ENCODE assay signal across 17 cellular contexts in genomic region chr4:185361872-185362271, GRCh38.
"Had no signal": no experiment of that assay in that cellular context is flagged by ENCODE, and none has a peak within 500 bp of the region (broad histone marks: within the 10 kb centered on the region; RNA-seq: fewer than 3 reads in every experiment).

No MANE protein-coding gene starts in this region.

- H3K4me1 ChIP-seq: colonic mucosa, esophagus squamous epithelium, sigmoid colon, stomach had no signal

- H3K36me3 Mint-ChIP-seq: type B pancreatic cell had no signal

- H3K27me3 ChIP-seq: colonic mucosa, esophagus squamous epithelium, sigmoid colon, stomach had no signal

- H3K9me3 ChIP-seq: colonic mucosa, esophagus squamous epithelium, neutrophil, sigmoid colon, stomach had no signal

- H3K27ac Mint-ChIP-seq: naive thymus-derived CD8-positive, alpha-beta T cell; type B pancreatic cell had no signal

- H3K4me3 ChIP-seq: colonic mucosa, esophagus squamous epithelium, sigmoid colon, skin epidermis, stomach had no signal

- H3K27ac ChIP-seq: colonic mucosa, esophagus squamous epithelium, neutrophil, sigmoid colon, skin epidermis, stomach had no signal

- H3K4me1 Mint-ChIP-seq: naive thymus-derived CD8-positive, alpha-beta T cell had no signal

- H3K4me3 Mint-ChIP-seq: naive thymus-derived CD8-positive, alpha-beta T cell; type B pancreatic cell had no signal

- H3K9me3 Mint-ChIP-seq: naive thymus-derived CD8-positive, alpha-beta T cell; type B pancreatic cell had no signal

- H3K36me3 ChIP-seq: colonic mucosa, neutrophil had no signal

- ATAC-seq: left colon; naive thymus-derived CD8-positive, alpha-beta T cell had no signal

- H3K27me3 Mint-ChIP-seq: naive thymus-derived CD8-positive, alpha-beta T cell; type B pancreatic cell had no signal

- DNase-seq: colonic mucosa; dermis blood vessel endothelial cell; esophagus squamous epithelium; foreskin fibroblast; left colon; mammary epithelial cell; naive thymus-derived CD8-positive, alpha-beta T cell; posterior cingulate gyrus; sigmoid colon; stimulated activated CD4-positive, alpha-beta T cell treated with anti-CD3 and anti-CD28 coated beads, Interleukin-2, amount 100 ng/mL, for 24 hours; stimulated activated CD4-positive, alpha-beta T cell treated with anti-CD3 and anti-CD28 coated beads, Interleukin-4, amount 100 ng/mL, for 4 hours; stimulated activated naive CD4-positive, alpha-beta T cell; stomach; substantia nigra had no signal
